Comparison of ENCODE assay signal across 8 cellular contexts in the genomic region with DNA sequence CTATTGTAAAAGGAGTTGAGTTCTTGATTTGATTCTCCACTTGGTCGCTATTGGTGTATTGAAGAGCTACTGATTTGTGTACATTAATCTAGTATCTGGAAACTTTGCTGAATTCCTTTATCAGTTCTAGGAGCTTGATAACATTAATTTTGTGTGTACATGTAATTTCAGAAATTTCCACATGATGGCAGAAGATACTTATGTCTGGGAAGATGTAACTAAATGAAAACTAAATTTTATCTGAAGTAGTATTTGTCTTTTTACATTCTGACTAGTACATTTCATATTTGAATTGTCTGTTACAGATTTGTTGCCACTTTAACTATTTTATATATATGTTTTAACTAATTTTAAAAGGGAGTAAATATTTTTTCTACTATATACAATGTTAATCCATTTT. TPM values are rescaled to one million over a fixed set of nuclear protein-coding genes. Genes with fewer than 3 reads are reported as not detected.
DNase-seq lines count a peak whose midpoint lies in the region; ATAC-seq, FAIRE-seq and TF ChIP-seq lines count a peak whose summit lies in the region.

No MANE protein-coding gene starts in this region.

- no peaks in the 10 kb centered on the region for H4K20me1 ChIP-seq in HepG2 (ENCODE audit: insufficient read depth, low read length)

- H3K4me2 ChIP-seq in HepG2 (ENCODE audit: low read depth, low read length), result no peak overlapping the region

- in situ Hi-C loops in HepG2 (cut with HindIII; ENCODE audit: extremely low pct_ligation_motif_present, low pct_unique_long_range_greater_than_20kb), result no loop called here

- peak; percentile 10 for DNase-seq in GM04503 (ENCODE audit: low read depth)
- DNase-seq in NCI-H1092 (lab: John Stamatoyannopoulos, UW), result peak; percentile 2
- peak; percentile 32 for DNase-seq in HepG2 (ENCODE audit: low spot score)
- no peak for DNase-seq in HTR-8/SVneo (ENCODE audit: insufficient read length, low spot score)
- no peak for DNase-seq in GM19238 (ENCODE audit: insufficient read length, low spot score)
- no peak for DNase-seq in stimulated activated CD4-positive, alpha-beta T cell treated with anti-CD3 and anti-CD28 coated beads, Interleukin-12 subunit alpha, Interleukin-12 subunit beta, amount 100 ng/mL, for 4 hours

- H3K9ac ChIP-seq in HepG2 (ENCODE audit: insufficient read depth, low read depth, low read length), result no peak overlapping the region

- CTCF ChIA-PET in HepG2 (lab: Yijun Ruan, JAX; ENCODE audit: low intra/inter-chr PET ratio, low total read pairs), result interaction anchor here (1.9 kb wide), 1 partner anchor 34 kb away, joined by 13 read pairs; no protein-coding TSS in a partner anchor

- H3K27ac ChIP-seq in VCaP (peak overlapping the region; percentile 71), HepG2 (ENCODE audit: extremely low read length, insufficient read depth, low read length) (no peak overlapping the region)

- 0 out of 5 replicates have a peak, but pooled peaks cover 0 to 2% of the 10 kb centered on the region in 2 experiments for H3K36me3 ChIP-seq in HepG2 (replicated peaks in 1 of 2; ENCODE audit: control insufficient read depth in 1 of 2, insufficient read depth in 2 of 2, low read length in 2 of 2)

- no peak for TF ChIP-seq POLR2A in HepG2 (IDR thresholded peaks at IDR 0.05; ENCODE audit: insufficient read depth in 1 of 2, low read depth in 2 of 2, low read length in 2 of 2)

- no peak overlapping the region for H3K4me3 ChIP-seq in HepG2 (replicated peaks in 1 of 3; ENCODE audit: insufficient read depth in 1 of 3, low read depth in 2 of 3, low read length in 3 of 3)

- no peaks in the 10 kb centered on the region for H3K4me1 ChIP-seq in HepG2 (ENCODE audit: insufficient read depth, low read length)

- H3K79me2 ChIP-seq in HepG2 (ENCODE audit: insufficient read depth, low read length), result peaks cover 17% of the 10 kb centered on the region

- TF ChIP-seq CTCF in VCaP (conservative IDR thresholded peaks at IDR 0.05) (peak; percentile 83), HepG2 (CRISPR knock-in tag; IDR thresholded peaks at IDR 0.05) (peak; percentile 36)

- no peaks in the 10 kb centered on the region; the same call in 1 of the 2 replicates for H3K9me3 ChIP-seq in HepG2 (ENCODE audit: low read length)

- TF ChIP-seq RAD21 in HepG2 (CRISPR knock-in tag; IDR thresholded peaks at IDR 0.05), result 0 out of 2 replicates have a peak, but pooled peaks have one; percentile 16

- 71% methylated on average over 1 of the region's 1 CpG for WGBS in HepG2 (ENCODE audit: low lambda C conversion rate)

- ATAC-seq in HepG2 (no peak), HG03039 (IDR thresholded peaks at IDR 0.05; ENCODE audit: unreplicated experiment) (no peak)

- H3K27me3 ChIP-seq in HepG2 (ENCODE audit: control insufficient read depth in 1 of 2, insufficient read depth in 2 of 2, low read length in 2 of 2), result no peaks in the 10 kb centered on the region

- no TSS peak for BruUV-seq in HepG2 (replicated peaks; lab: Mats Ljungman, UMichigan)

- TF ChIP-seq EP300 in HepG2 (IDR thresholded peaks at IDR 0.05; ENCODE audit: low read depth in 2 of 2, low read length in 2 of 2) (no peak), HepG2 (CRISPR knock-in tag; IDR thresholded peaks at IDR 0.05; ENCODE audit: borderline replicate concordance) (no peak)

- no peak overlapping the region for H2AFZ ChIP-seq in HepG2 (ENCODE audit: low read length)

- FAIRE-seq in HepG2 (lab: Jason Lieb, UNC) (peak; percentile 56), HTR-8/SVneo (lab: Jason Lieb, UNC) (no peak)

- POLR2A ChIA-PET in HepG2 (lab: Yijun Ruan, JAX), result no interaction called here

- intact Hi-C loops in HepG2 (cut with micrococcal nuclease; ENCODE audit: unreplicated experiment), result loop anchor here (1.0 to 10.0 kb wide), 3 partner anchors 34 to 690 kb away; no protein-coding TSS in a partner anchor

TF ChIP-seq in HepG2, 621 proteins besides CTCF, POLR2A, EP300 and RAD21:
- TF ChIP-seq ZNF501 (CRISPR knock-in tag; IDR thresholded peaks at IDR 0.05), result no peak
- peak; percentile 40; the same call in 1 of the 2 replicates for TF ChIP-seq SMC3 (IDR thresholded peaks at IDR 0.05; ENCODE audit: low read length)
- no peak for TF ChIP-seq CBFB (CRISPR knock-in tag; IDR thresholded peaks at IDR 0.05)
- TF ChIP-seq ZSCAN12 (CRISPR knock-in tag; IDR thresholded peaks at IDR 0.05), result no peak
- peak; percentile 55 for TF ChIP-seq STAG1 (CRISPR knock-in tag; IDR thresholded peaks at IDR 0.05)
- TF ChIP-seq NFIB (CRISPR knock-in tag; IDR thresholded peaks at IDR 0.05; ENCODE audit: borderline replicate concordance), result no peak
- no peak for TF ChIP-seq SNAPC2 (CRISPR knock-in tag; IDR thresholded peaks at IDR 0.05)

RNA-seq across cellular contexts. Expression of gene SDHAF3, which starts 27.6 kb away (rescaled TPM):
- 32.6 and 46.9 TPM in 2 replicates for total RNA-seq in HepG2 (2016; rRNA removed; fragmentation: Illumina TruSeq; extraction: Trizol)
- total RNA-seq in HepG2 (2016; cell fraction: cytosol; rRNA removed; fragmentation: Illumina TruSeq; extraction: Trizol; ENCODE audit: low read depth), result 16.0 and 21.0 TPM in 2 replicates
- 40.1 and 50.4 TPM in 2 replicates for total RNA-seq in HepG2 (2016; cell fraction: insoluble cytoplasmic fraction; rRNA removed; fragmentation: Illumina TruSeq; extraction: Trizol)
- total RNA-seq in HepG2 (2016; cell fraction: membrane; rRNA removed; fragmentation: Illumina TruSeq; extraction: Trizol), result 26.3 and 29.6 TPM in 2 replicates
- total RNA-seq in HepG2 (2016; cell fraction: nucleus; rRNA removed; fragmentation: Illumina TruSeq; extraction: Trizol), result 17.6 and 22.6 TPM in 2 replicates
- 11.7 and 15.2 TPM in 2 replicates for polyA plus RNA-seq in HepG2 (2011; rRNA removed)
- polyA plus RNA-seq in HepG2 (2011; cell fraction: cytosol; rRNA removed), result 7.3 and 9.3 TPM in 2 replicates
- polyA plus RNA-seq in HepG2 (2011; cell fraction: nucleus; rRNA removed), result 2.2 and 2.8 TPM in 2 replicates
- 21.1 and 45.4 TPM in 2 replicates for polyA plus RNA-seq in HepG2 (2012)
- polyA plus RNA-seq in HepG2 (2016; cell fraction: cytosol; fragmentation: Illumina TruSeq; extraction: Trizol; ENCODE audit: low read depth), result 18.5 and 25.0 TPM in 2 replicates
- 71.8 and 79.1 TPM in 2 replicates for polyA plus RNA-seq in HepG2 (2016; cell fraction: insoluble cytoplasmic fraction; fragmentation: Illumina TruSeq; extraction: Trizol; ENCODE audit: low read depth)
- polyA plus RNA-seq in HepG2 (2016; cell fraction: membrane; fragmentation: Illumina TruSeq; extraction: Trizol; ENCODE audit: low read depth), result 38.7 and 40.8 TPM in 2 replicates
- 32.4 and 35.9 TPM in 2 replicates for polyA plus RNA-seq in HepG2 (2016; cell fraction: nucleus; fragmentation: Illumina TruSeq; extraction: Trizol; ENCODE audit: insufficient read depth, low read depth)
- polyA minus RNA-seq in HepG2 (2011; rRNA and poly(A)+ RNA removed; ENCODE audit: low replicate concordance), result 27.1 and 28.0 TPM in 2 replicates
- polyA minus RNA-seq in HepG2 (2011; cell fraction: cytosol; rRNA and poly(A)+ RNA removed), result 20.5 and 23.2 TPM in 2 replicates
- 16.6 and 19.9 TPM in 2 replicates for polyA minus RNA-seq in HepG2 (2011; cell fraction: nucleus; rRNA and poly(A)+ RNA removed)

Comparison
In these comparisons a context has a peak if more than half of its experiments do, and no peak if none do; other contexts are left out.
1. DNase-seq: peak in GM04503 (single experiment), NCI-H1092 (single experiment) and HepG2 (single experiment); none in HTR-8/SVneo (single experiment), GM19238 (single experiment) and stimulated activated CD4-positive, alpha-beta T cell treated with anti-CD3 and anti-CD28 coated beads, Interleukin-12 subunit alpha, Interleukin-12 subunit beta, amount 100 ng/mL, for 4 hours (single experiment).